Comparison of ENCODE assay signal across 16 cellular contexts in the genomic region with DNA sequence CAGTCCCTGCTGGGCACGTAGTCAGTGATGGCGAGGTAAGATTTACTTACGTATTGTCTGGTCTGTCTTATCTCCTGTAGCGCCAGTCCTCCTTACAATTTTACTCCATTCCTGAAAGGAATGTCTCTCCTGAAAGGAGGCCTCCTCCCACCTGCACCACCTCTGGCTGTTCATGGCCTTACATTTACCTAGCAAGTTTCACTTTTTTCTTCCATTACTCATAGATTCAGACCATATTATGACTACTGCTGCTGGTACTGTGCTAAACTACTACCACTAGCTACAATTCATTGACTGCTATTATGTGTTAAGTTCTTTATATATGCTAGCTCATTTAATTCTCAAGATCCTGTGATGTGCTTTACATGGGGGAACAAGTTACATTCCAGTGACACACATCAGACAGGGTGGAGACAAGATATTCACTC.
"Had no signal": no experiment of that assay in that cellular context is flagged by ENCODE, and none has a peak within 500 bp of the region (broad histone marks: within the 10 kb centered on the region; RNA-seq: fewer than 3 reads in every experiment).

No MANE protein-coding gene starts in this region.

- H3K4me3 Mint-ChIP-seq: T-helper 2 cell treated with Interferon-gamma antibody and Interleukin-4, amounts not matched to agents 5 μg/mL and 100 μg/mL, for 36 hours had no signal

- H3K4me1 ChIP-seq: gastroesophageal sphincter, sigmoid colon, vagina had no signal

- H3K27ac ChIP-seq: brain microvascular endothelial cell, gastroesophageal sphincter, sigmoid colon, thoracic aorta, vagina had no signal

- H3K27ac Mint-ChIP-seq: T-helper 2 cell treated with Interferon-gamma antibody and Interleukin-4, amounts not matched to agents 5 μg/mL and 100 μg/mL, for 36 hours had no signal

- DNase-seq: activated CD4-positive, alpha-beta T cell treated with anti-CD3 and anti-CD28 coated beads, Interleukin-2, amount 50 U/mL, for 1 hour; activated CD8-positive, alpha-beta memory T cell treated with anti-CD3 and anti-CD28 coated beads for 24 hours; activated naive CD4-positive, alpha-beta T cell; anterior cingulate cortex; brain microvascular endothelial cell; cerebellar nuclear complex; effector memory CD4-positive, alpha-beta T cell; kidney glomerular epithelial cell; midbrain; sigmoid colon; stimulated activated CD4-positive, alpha-beta T cell treated with anti-CD3 and anti-CD28 coated beads, Interleukin-1b, Interleukin-23, amount 100 ng/mL, for 48 hours had no signal

- ATAC-seq: activated CD4-positive, CD25-positive, alpha-beta regulatory T cell treated with anti-CD3 and anti-CD28 coated beads, Interleukin-2, amount 50 U/mL, for 24 hours; gastroesophageal sphincter had no signal

- H3K36me3 ChIP-seq: brain microvascular endothelial cell, gastroesophageal sphincter, sigmoid colon, thoracic aorta, vagina had no signal

- H3K9me3 Mint-ChIP-seq: T-helper 2 cell treated with Interferon-gamma antibody and Interleukin-4, amounts not matched to agents 5 μg/mL and 100 μg/mL, for 36 hours had no signal

- H3K27me3 ChIP-seq: brain microvascular endothelial cell, gastroesophageal sphincter, sigmoid colon, vagina had no signal

- H3K4me3 ChIP-seq: gastroesophageal sphincter, sigmoid colon, thoracic aorta, vagina had no signal

- H3K9me3 ChIP-seq: gastroesophageal sphincter, sigmoid colon, thoracic aorta, vagina had no signal
